ENCODE assay signal across 8 cellular contexts in the genomic region with DNA sequence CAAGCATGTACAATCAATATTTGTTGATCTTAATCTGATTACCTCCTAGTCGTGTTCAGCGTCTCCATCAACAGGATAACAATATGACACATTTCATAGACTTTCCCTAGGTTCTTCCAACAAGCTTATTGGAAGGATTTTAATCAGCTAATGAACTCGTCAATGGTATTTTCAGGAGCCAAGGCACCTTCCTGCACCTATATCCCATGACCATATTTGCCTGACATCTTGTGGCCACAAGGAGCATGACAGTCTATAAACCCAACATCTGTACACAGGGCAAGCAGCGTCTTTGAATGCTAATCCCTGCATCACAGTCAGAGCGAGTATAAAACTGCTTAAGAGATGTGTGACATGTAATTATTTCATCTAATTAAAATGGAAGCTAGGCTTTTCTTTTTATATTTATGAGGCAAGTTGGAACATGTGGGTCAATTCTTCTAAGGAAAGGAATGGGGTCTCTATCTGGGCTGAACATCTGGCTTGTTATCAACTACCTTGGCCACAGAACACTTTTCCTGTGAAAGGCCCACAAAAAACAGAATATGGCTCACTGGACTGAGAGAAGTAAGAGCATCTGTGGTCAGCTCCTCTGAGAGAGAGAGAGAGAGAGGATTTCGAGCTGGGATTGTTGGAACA.
DNase-seq lines count a peak whose midpoint lies in the region; ATAC-seq and TF ChIP-seq lines count a peak whose summit lies in the region.

No MANE protein-coding gene starts in this region.

- no peaks in the 10 kb centered on the region for H3K9me3 Mint-ChIP-seq in mesothelial cell of epicardium

- no peak overlapping the region for H3K27ac Mint-ChIP-seq in mesothelial cell of epicardium

- H3K36me3 ChIP-seq in H7 (replicated peaks; ENCODE audit: control insufficient read depth, insufficient read depth, low read length): no peaks in the 10 kb centered on the region
- no peaks in the 10 kb centered on the region for H3K36me3 ChIP-seq in PC-3 (ENCODE audit: low read depth, low read length)

- H3K36me3 Mint-ChIP-seq in mesothelial cell of epicardium: no peaks in the 10 kb centered on the region

- TF ChIP-seq CTCF in AG04449 (IDR thresholded peaks at IDR 0.05; ENCODE audit: insufficient read depth, low read length, missing control alignments): peak; percentile 79
- TF ChIP-seq CTCF in GM10266 (IDR thresholded peaks at IDR 0.05; ENCODE audit: control insufficient read depth, insufficient read depth, low read depth, missing control alignments): peak; percentile 90
- peak; percentile 91 for TF ChIP-seq CTCF in PC-3 (conservative IDR thresholded peaks at IDR 0.05; ENCODE audit: low read depth, low read length)
- TF ChIP-seq CTCF in dorsolateral prefrontal cortex (IDR thresholded peaks at IDR 0.05 in 54 of 56, conservative IDR thresholded peaks at IDR 0.05 in 2 of 56; ENCODE audit: low read depth in 1 of 56, partially characterized antibody in 56 of 56): peak; percentile 54 to 85 (median 76)
- TF ChIP-seq CTCF in mesothelial cell of epicardium (IDR thresholded peaks at IDR 0.05; ENCODE audit: unreplicated experiment): peak; percentile 84

- H3K9ac ChIP-seq in PC-3 (ENCODE audit: low read length): no peak overlapping the region

- peak; percentile 17 for DNase-seq in AG04449 (ENCODE audit: low read depth, low spot score)
- peak; percentile 53 for DNase-seq in GM10266 (ENCODE audit: extremely low spot score)
- DNase-seq in H7: peak; percentile 61
- peak; percentile 49 for DNase-seq in KBM-7
- DNase-seq in PC-3: peak; percentile 68
- DNase-seq in dorsolateral prefrontal cortex: peak in 1 of 10 donors; percentile 40
- no peak for DNase-seq in mesothelial cell of epicardium (ENCODE audit: low spot score in 2 of 2, unreplicated experiment in 2 of 2)
- DNase-seq in activated gamma-delta T cell treated with Interleukin-2 at 50 U/mL for 16 hours: no peak

- in situ Hi-C loops in KBM-7 (cut with MboI; ENCODE audit: low pct_unique_long_range_greater_than_20kb, low sequenced_read_pairs): no loop called here

- H3K27me3 ChIP-seq in H7 (ENCODE audit: control insufficient read depth, insufficient read depth, low read length) (no peaks in the 10 kb centered on the region), PC-3 (ENCODE audit: low read length) (no peaks in the 10 kb centered on the region), dorsolateral prefrontal cortex (peaks cover 0 to 4% (median 0%) of the 10 kb centered on the region in 45 donors)

- no peak overlapping the region for H3K4me3 ChIP-seq in AG04449 (ENCODE audit: low read depth, low read length)
- no peak overlapping the region for H3K4me3 ChIP-seq in H7 (ENCODE audit: insufficient read depth, low read depth, low read length)
- no peak overlapping the region for H3K4me3 ChIP-seq in PC-3 (ENCODE audit: low read length)
- H3K4me3 ChIP-seq in dorsolateral prefrontal cortex: no peak overlapping the region

- BruUV-seq in PC-3 (replicated peaks; lab: Mats Ljungman, UMichigan): no TSS peak

- H3K4me3 Mint-ChIP-seq in mesothelial cell of epicardium: no peak overlapping the region

- H3K4me1 ChIP-seq in PC-3 (ENCODE audit: insufficient read depth, low read length): peaks cover 26% of the 10 kb centered on the region

- no peaks in the 10 kb centered on the region for H3K9me3 ChIP-seq in PC-3 (ENCODE audit: low read length)

- no peak overlapping the region for H3K4me2 ChIP-seq in PC-3 (ENCODE audit: low read length)

- H3K4me1 Mint-ChIP-seq in mesothelial cell of epicardium: peaks cover 23% of the 10 kb centered on the region

- POLR2A ChIA-PET in AG04449 (lab: Yijun Ruan, JAX) (no interaction called here), PC-3 (lab: Charles Lee; ENCODE audit: unreplicated experiment) (interaction anchor here (0.6 kb wide), 1 partner anchor 386 kb away, joined by 6 read pairs; no protein-coding TSS in a partner anchor)

- H3K79me2 ChIP-seq in PC-3 (ENCODE audit: low read length): no peaks in the 10 kb centered on the region

- H4K20me1 ChIP-seq in PC-3 (ENCODE audit: low read length): no peaks in the 10 kb centered on the region

- peaks cover 3% of the 10 kb centered on the region for H3K27me3 Mint-ChIP-seq in mesothelial cell of epicardium (ENCODE audit: low read depth)

- peak overlapping the region; percentile 49 for H3K27ac ChIP-seq in PC-3 (ENCODE audit: low read length)
- no peak overlapping the region for H3K27ac ChIP-seq in dorsolateral prefrontal cortex

- no peaks in the 10 kb centered on the region for H3K9me2 ChIP-seq in PC-3 (replicated peaks; ENCODE audit: low read length)

- intact Hi-C loops in PC-3 (cut with micrococcal nuclease): loop anchor here (1.0 to 5.0 kb wide), 9 partner anchors 43 to 977 kb away; no protein-coding TSS in a partner anchor
- intact Hi-C loops in dorsolateral prefrontal cortex (cut with DNase I): loop anchor here in 1 of 2 donors (5.0 to 10.0 kb wide), 3 partner anchors 102 to 252 kb away; no protein-coding TSS in a partner anchor

- no peaks in the 10 kb centered on the region for H3F3A ChIP-seq in PC-3 (ENCODE audit: low read length, unreplicated experiment)

- CTCF ChIA-PET in AG04449 (lab: Yijun Ruan, JAX) (interaction anchor here (0.6 to 10.4 kb wide), 45 partner anchors 9 to 830 kb away, joined by 3 to 151 read pairs (median 4); a partner anchor contains a TSS), PC-3 (lab: Charles Lee) (interaction anchor here (0.6 to 1.2 kb wide), 7 partner anchors 16 to 355 kb away, joined by 3 to 6 read pairs (median 3); no protein-coding TSS in a partner anchor)

- peak; percentile 75 for ATAC-seq in PC-3

- no peak overlapping the region for H2AFZ ChIP-seq in PC-3 (ENCODE audit: low read length)

Comparison
In these comparisons a context has a peak if more than half of its experiments do, and no peak if none do; other contexts are left out.
1. DNase-seq: peak in AG04449 (single experiment), GM10266 (single experiment), H7 (single experiment), KBM-7 (single experiment) and PC-3 (single experiment); none in mesothelial cell of epicardium (0 of 2) and activated gamma-delta T cell treated with Interleukin-2 at 50 U/mL for 16 hours (single experiment).
2. Peak in every context shown above with its lines, with median percentiles within 50 percentile points of each other: CTCF ChIP-seq.